Comparison of ENCODE assay signal across 8 cellular contexts in genomic region chr14:56195727-56196126, GRCh38.
DNase-seq lines count a peak whose midpoint lies in the region; ATAC-seq, FAIRE-seq and TF ChIP-seq lines count a peak whose summit lies in the region.

No MANE protein-coding gene starts in this region.

- ATAC-seq in GM19351 (IDR thresholded peaks at IDR 0.05; ENCODE audit: unreplicated experiment), result peak; percentile 32
- ATAC-seq in HG03342 (IDR thresholded peaks at IDR 0.05; ENCODE audit: unreplicated experiment), result peak; percentile 65
- peak; percentile 36 for ATAC-seq in foreskin keratinocyte
- ATAC-seq in HG03439 (IDR thresholded peaks at IDR 0.05; ENCODE audit: unreplicated experiment), result no peak

- H3K27ac ChIP-seq in foreskin keratinocyte, result no peak overlapping the region

- H3K4me1 ChIP-seq in foreskin keratinocyte, result no peaks in the 10 kb centered on the region

- no peak for TF ChIP-seq CTCF in foreskin keratinocyte (conservative IDR thresholded peaks at IDR 0.05)

- H3K27me3 ChIP-seq in foreskin keratinocyte, result no peaks in the 10 kb centered on the region

- peak; percentile 69 for FAIRE-seq in urothelium cell line (lab: Jason Lieb, UNC)

- DNase-seq in DMS53 (lab: John Stamatoyannopoulos, UW), result peak; percentile 91
- no peak for DNase-seq in foreskin keratinocyte
- peak; percentile 75 for DNase-seq in urothelium cell line (ENCODE audit: low spot score)
- no peak for DNase-seq in activated effector memory CD4-positive, alpha-beta T cell treated with Interleukin-2 at 50 U/mL for 16 hours

TF ChIP-seq in PFSK-1, 5 proteins besides CTCF, POLR2A, EP300 and RAD21:
- peak; percentile 69; the same call in 1 of the 2 replicates for TF ChIP-seq SIN3A (IDR thresholded peaks at IDR 0.05; ENCODE audit: borderline replicate concordance, insufficient read depth, low read length)
- no peak for TF ChIP-seq TAF1 (IDR thresholded peaks at IDR 0.05; ENCODE audit: borderline replicate concordance, insufficient read depth, low read length)
- peak; percentile 38 for TF ChIP-seq FOXP2 (optimal IDR thresholded peaks at IDR 0.05; ENCODE audit: borderline replicate concordance, extremely low read depth, extremely low read length, insufficient read depth)
TF ChIP-seq in PFSK-1: peak in this region for 2.

Comparison
In these comparisons a context has a peak if more than half of its experiments do, and no peak if none do; other contexts are left out.
1. DNase-seq: peak in DMS53 (single experiment) and urothelium cell line (single experiment); none in foreskin keratinocyte (0 of 2) and activated effector memory CD4-positive, alpha-beta T cell treated with Interleukin-2 at 50 U/mL for 16 hours (single experiment).